8 cellular contexts compared by ENCODE assay signal in genomic region chr9:91207481-91207888, GRCh38.
DNase-seq lines count a peak whose midpoint lies in the region; ATAC-seq, FAIRE-seq and TF ChIP-seq lines count a peak whose summit lies in the region.

No MANE protein-coding gene starts in this region.

- H3K4me3 Mint-ChIP-seq in naive B cell (peak overlapping the region; percentile 36 to 91 (median 66)), GM23338 (no peak overlapping the region)

- no peak for FAIRE-seq in K562 (lab: Jason Lieb, UNC)

- H2AFZ ChIP-seq in K562 (ENCODE audit: low read depth, low read length) (peak overlapping the region; percentile 23), GM23338 (no peak overlapping the region)

- no peaks in the 10 kb centered on the region for H3K9me3 ChIP-seq in K562 (replicated peaks; ENCODE audit: control insufficient read depth, insufficient read depth, low read depth, low read length)
- no peaks in the 10 kb centered on the region for H3K9me3 ChIP-seq in HAP-1

- H3K27me3 Mint-ChIP-seq in naive B cell: no peaks in the 10 kb centered on the region
- peaks cover 6% of the 10 kb centered on the region for H3K27me3 Mint-ChIP-seq in GM23338 (ENCODE audit: insufficient read depth, low read depth, poor library complexity)

- in situ Hi-C loops in K562 (cut with MboI) (no loop called here), HAP-1 (cut with MboI; ENCODE audit: low sequenced_read_pairs) (no loop called here)

- H3K36me3 Mint-ChIP-seq in naive B cell (no peaks in the 10 kb centered on the region), GM23338 (ENCODE audit: low read depth) (no peaks in the 10 kb centered on the region; the same call in 2 of the 3 replicates)

- no peaks in the 10 kb centered on the region for H3K27me3 ChIP-seq in K562 (ENCODE audit: control insufficient read depth in 2 of 2, insufficient read depth in 2 of 2, low read length in 2 of 2)
- H3K27me3 ChIP-seq in GM23338 (ENCODE audit: insufficient read depth): no peaks in the 10 kb centered on the region
- no peaks in the 10 kb centered on the region for H3K27me3 ChIP-seq in HAP-1 (ENCODE audit: low read depth)

- H3K27ac ChIP-seq in K562 (ENCODE audit: extremely low read depth, low read depth, low read length): peak overlapping the region; percentile 31; the same call in 1 of the 3 replicates
- H3K27ac ChIP-seq in GM23338 (ENCODE audit: low read depth): no peak overlapping the region

- H3F3A ChIP-seq in GM23338 (replicated peaks; ENCODE audit: low read depth): no peaks in the 10 kb centered on the region

- CTCF ChIA-PET in K562 (lab: Yijun Ruan, JAX; ENCODE audit: low intra/inter-chr PET ratio): no interaction called here

- H3K79me2 ChIP-seq in K562 (ENCODE audit: control insufficient read depth, insufficient read depth, low read length) (no peaks in the 10 kb centered on the region), GM23338 (replicated peaks; ENCODE audit: insufficient read depth) (no peaks in the 10 kb centered on the region)

- H3K27ac Mint-ChIP-seq in naive B cell (peak overlapping the region; percentile 51 to 94 (median 88)), GM23338 (no peak overlapping the region)

- BruUV-seq in K562 (replicated peaks; lab: Mats Ljungman, UMichigan): no TSS peak

- TF ChIP-seq POLR2A in K562 (conservative IDR thresholded peaks at IDR 0.05): no peak

- no peak for DNase-seq in K562 (ENCODE audit: extremely low read depth in 1 of 4, low spot score in 3 of 4)
- no peak for DNase-seq in naive B cell
- DNase-seq in NCI-H748 (lab: John Stamatoyannopoulos, UW; ENCODE audit: unreplicated experiment): no peak
- DNase-seq in GM23338 (ENCODE audit: low spot score): no peak
- DNase-seq in HAP-1 (ENCODE audit: low spot score in 2 of 2): no peak
- no peak for DNase-seq in activated gamma-delta T cell (lab: John Stamatoyannopoulos, UW)

- no peaks in the 10 kb centered on the region for H3K9me1 ChIP-seq in K562 (ENCODE audit: control insufficient read depth, insufficient read depth, low read length)

- H3K36me3 ChIP-seq in K562 (ENCODE audit: control insufficient read depth, insufficient read depth, low read length) (no peaks in the 10 kb centered on the region), GM23338 (ENCODE audit: insufficient read depth) (no peaks in the 10 kb centered on the region), HAP-1 (replicated peaks) (no peaks in the 10 kb centered on the region)

- peaks cover 0 to 7% of the 10 kb centered on the region in 2 experiments; a peak in 2 of 5 replicates for H3K4me1 ChIP-seq in K562 (replicated peaks in 1 of 2; ENCODE audit: control insufficient read depth in 2 of 2, insufficient read depth in 2 of 2, low read length in 2 of 2)
- no peaks in the 10 kb centered on the region; the same call in 1 of the 2 replicates for H3K4me1 ChIP-seq in GM23338 (ENCODE audit: insufficient read depth)
- H3K4me1 ChIP-seq in HAP-1: no peaks in the 10 kb centered on the region

- H4K20me1 ChIP-seq in K562 (replicated peaks; ENCODE audit: control insufficient read depth, insufficient read depth, low read length): no peaks in the 10 kb centered on the region
- no peaks in the 10 kb centered on the region for H4K20me1 ChIP-seq in GM23338 (replicated peaks; ENCODE audit: insufficient read depth)

- H3K4me3 ChIP-seq in K562 (no peak overlapping the region), GM23338 (no peak overlapping the region), HAP-1 (no peak overlapping the region)

- POLR2A ChIA-PET in K562 (lab: Yijun Ruan, JAX): no interaction called here

- no peak overlapping the region for H3K9ac ChIP-seq in K562 (ENCODE audit: insufficient read depth in 1 of 2, low read depth in 2 of 2, low read length in 2 of 2)

- H3K4me1 Mint-ChIP-seq in naive B cell (peaks cover 24 to 33% (median 27%) of the 10 kb centered on the region in 3 donors), GM23338 (peaks cover 2% of the 10 kb centered on the region; the same call in 1 of the 3 replicates)

- H3K4me2 ChIP-seq in K562 (ENCODE audit: insufficient read depth, low read length) (peak overlapping the region; percentile 14; the same call in 1 of the 2 replicates), GM23338 (no peak overlapping the region)

- 50% methylated on average over 6 of the region's 6 CpGs for WGBS in K562 (ENCODE audit: insufficient coverage, low coverage, missing lambda C conversion rate)

- no peaks in the 10 kb centered on the region for H3K9me2 ChIP-seq in GM23338 (ENCODE audit: insufficient read depth)

- ATAC-seq in GM18499 (IDR thresholded peaks at IDR 0.05; ENCODE audit: insufficient read depth, unreplicated experiment) (peak; percentile 7), HG03139 (IDR thresholded peaks at IDR 0.05; ENCODE audit: unreplicated experiment) (peak; percentile 26), K562 (no peak; the same call in 2 of the 3 replicates), naive B cell (ENCODE audit: low read depth in 2 of 2) (no peak), GM23338 (no peak)

- intact Hi-C loops in K562 (cut with micrococcal nuclease): no loop called here

- TF ChIP-seq CTCF in K562 (IDR thresholded peaks at IDR 0.05 in 2 of 3, conservative IDR thresholded peaks at IDR 0.05 in 1 of 3; ENCODE audit: insufficient read depth in 2 of 3, low read depth in 1 of 3, low read length in 3 of 3) (no peak), GM23338 (conservative IDR thresholded peaks at IDR 0.05; ENCODE audit: low read depth in 2 of 2) (no peak)

- TF ChIP-seq RAD21 in K562 (CRISPR knock-in tag; conservative IDR thresholded peaks at IDR 0.05 in 1 of 2, IDR thresholded peaks at IDR 0.05 in 1 of 2): no peak

- H3K9me3 Mint-ChIP-seq in naive B cell: peaks cover 0 to 2% (median 0%) of the 10 kb centered on the region in 7 donors
- H3K9me3 Mint-ChIP-seq in GM23338: no peaks in the 10 kb centered on the region

- no peak for TF ChIP-seq EP300 in K562 (IDR thresholded peaks at IDR 0.05; ENCODE audit: low read length)

TF ChIP-seq in K562, 482 proteins besides CTCF, POLR2A, EP300 and RAD21:
- TF ChIP-seq NCOR1 (IDR thresholded peaks at IDR 0.05): no peak
- no peak for TF ChIP-seq ZNF324 (CRISPR knock-in tag; IDR thresholded peaks at IDR 0.05)
- TF ChIP-seq ZNF785 (CRISPR knock-in tag; IDR thresholded peaks at IDR 0.05): no peak
- TF ChIP-seq SMARCB1 (IDR thresholded peaks at IDR 0.05; ENCODE audit: insufficient read length, low read depth): no peak
- TF ChIP-seq HNRNPLL (IDR thresholded peaks at IDR 0.05; ENCODE audit: low read depth, low read length, poor library complexity, severe bottlenecking): no peak
- no peak for TF ChIP-seq PHF20 (IDR thresholded peaks at IDR 0.05; ENCODE audit: partially characterized antibody)
- no peak for TF ChIP-seq RFX7 (CRISPR knock-in tag; IDR thresholded peaks at IDR 0.05)

TF ChIP-seq in GM23338, 12 proteins besides CTCF, POLR2A, EP300 and RAD21 (continues in another document):
- TF ChIP-seq ZNF331 (CRISPR knock-in tag; IDR thresholded peaks at IDR 0.05; ENCODE audit: low read depth) (no peak), EZH2phosphoT487 (IDR thresholded peaks at IDR 0.05; ENCODE audit: unreplicated experiment) (no peak), JUNB (IDR thresholded peaks at IDR 0.05; ENCODE audit: unreplicated experiment) (no peak), EZH2 (IDR thresholded peaks at IDR 0.05; ENCODE audit: low read depth, unreplicated experiment) (no peak), POLR2AphosphoS5 (IDR thresholded peaks at IDR 0.05; ENCODE audit: low read depth) (no peak), ETS1 (IDR thresholded peaks at IDR 0.05) (no peak), REST (IDR thresholded peaks at IDR 0.05; ENCODE audit: unreplicated experiment) (no peak), CREB1 (CRISPR knock-in tag; IDR thresholded peaks at IDR 0.05; ENCODE audit: low read depth) (no peak), STAT1 (IDR thresholded peaks at IDR 0.05; ENCODE audit: unreplicated experiment) (no peak), ZNF114 (CRISPR knock-in tag; IDR thresholded peaks at IDR 0.05) (no peak)

Comparison
In these comparisons a context has a peak if more than half of its experiments do, and no peak if none do; other contexts are left out.
1. ATAC-seq: peak in GM18499 (single experiment) and HG03139 (single experiment); none in K562 (single experiment), naive B cell (0 of 2) and GM23338 (single experiment).